9 cellular contexts compared by ENCODE assay signal in the genomic region with DNA sequence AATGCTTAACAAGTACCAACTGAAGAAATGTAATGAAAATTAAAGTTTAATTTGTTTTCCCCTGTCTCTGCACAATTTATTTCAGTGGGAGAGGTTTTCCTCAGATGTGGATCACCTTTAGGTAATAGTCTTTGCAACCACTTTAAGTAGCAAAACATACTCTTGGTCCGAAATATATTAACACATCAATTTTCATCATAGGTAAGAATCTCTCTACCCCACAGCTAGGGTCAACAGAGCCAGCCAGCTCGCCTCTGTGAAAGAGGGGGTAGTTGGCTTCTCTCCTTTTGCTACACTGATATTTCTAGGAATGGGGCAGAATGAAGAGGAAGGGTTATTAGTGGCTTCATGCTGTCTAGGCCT. TPM values are rescaled to one million over a fixed set of nuclear protein-coding genes. Genes with fewer than 3 reads are reported as not detected.
DNase-seq lines count a peak whose midpoint lies in the region; ATAC-seq, FAIRE-seq and TF ChIP-seq lines count a peak whose summit lies in the region.
"Had no signal": no experiment of that assay in that cellular context is flagged by ENCODE, and none has a peak within 500 bp of the region (broad histone marks: within the 10 kb centered on the region; RNA-seq: fewer than 3 reads in every experiment).

No MANE protein-coding gene starts in this region.

- no peak overlapping the region for H3K9ac ChIP-seq in endodermal cell (ENCODE audit: extremely low read depth, low read length, poor library complexity, severe bottlenecking)

- H3K79me2 ChIP-seq in PC-9 (ENCODE audit: low read depth) = peaks cover 23% of the 10 kb centered on the region; the same call in 1 of the 2 replicates

- no peaks in the 10 kb centered on the region for H4K20me1 ChIP-seq in PC-9 (ENCODE audit: insufficient read depth)

- H3K36me3 Mint-ChIP-seq in endodermal cell (ENCODE audit: low read depth) (peaks cover 29% of the 10 kb centered on the region), neural crest cell (ENCODE audit: low read depth) (peaks cover 2% of the 10 kb centered on the region)

- TSS peak; percentile 75 for BruUV-seq in PC-9 (replicated peaks; lab: Mats Ljungman, UMichigan)

- intact Hi-C loops in PC-9 (cut with micrococcal nuclease; ENCODE audit: unreplicated experiment) = no loop called here

- FAIRE-seq in A549 (lab: Jason Lieb, UNC) = no peak

- no peak overlapping the region for H3K4me3 Mint-ChIP-seq in endodermal cell
- no peak overlapping the region for H3K4me3 Mint-ChIP-seq in neural crest cell

- no peak for DNase-seq in A549 (ENCODE audit: low read depth in 1 of 2, low spot score in 1 of 2)
- no peak for DNase-seq in PC-9
- DNase-seq in endodermal cell = no peak
- DNase-seq in neural crest cell (ENCODE audit: low read depth, low spot score) = no peak
- no peak for DNase-seq in NCI-H128 (lab: John Stamatoyannopoulos, UW; ENCODE audit: unreplicated experiment)
- DNase-seq in SW480 (ENCODE audit: low spot score) = no peak
- DNase-seq in amygdala (lab: John Stamatoyannopoulos, UW) = no peak

- H3K9me3 Mint-ChIP-seq in endodermal cell (no peaks in the 10 kb centered on the region), neural crest cell (no peaks in the 10 kb centered on the region)

- ATAC-seq in A549 = peak in 1 of 2 experiments; percentile 46; a peak in 2 of 6 replicates
- ATAC-seq in HG03442 (IDR thresholded peaks at IDR 0.05; ENCODE audit: unreplicated experiment) = no peak

- no peak overlapping the region for H3K4me3 ChIP-seq in A549
- no peak overlapping the region; the same call in 1 of the 2 replicates for H3K4me3 ChIP-seq in PC-9
- no peak overlapping the region for H3K4me3 ChIP-seq in endodermal cell (ENCODE audit: low read length)
- H3K4me3 ChIP-seq: MG63 had no signal

- no peak overlapping the region for H2AFZ ChIP-seq in PC-9

- no peak for TF ChIP-seq RAD21 in A549 (conservative IDR thresholded peaks at IDR 0.05 in 1 of 2, IDR thresholded peaks at IDR 0.05 in 1 of 2)

- POLR2A ChIA-PET in A549 (lab: Yijun Ruan, JAX) = interaction anchor here (1.0 to 3.4 kb wide), 5 partner anchors 9 to 42 kb away, joined by 3 to 49 read pairs (median 8); partner anchors contain the start of genes ENSA and MCL1
- POLR2A ChIA-PET in PC-9 (lab: Charles Lee; ENCODE audit: unreplicated experiment) = interaction anchor here (1.1 kb wide), 1 partner anchor 25 kb away, joined by 6 read pairs; the partner anchor contains the start of gene MCL1

- H3K4me1 ChIP-seq in A549 (peaks cover 36% of the 10 kb centered on the region), PC-9 (replicated peaks; ENCODE audit: insufficient read depth) (peaks cover 30% of the 10 kb centered on the region), endodermal cell (ENCODE audit: control insufficient read depth, insufficient read depth, low read length) (peaks cover 7% of the 10 kb centered on the region)

- TF ChIP-seq POLR2A in A549 (IDR thresholded peaks at IDR 0.05; ENCODE audit: low read length) = no peak

- WGBS in A549 (ENCODE audit: missing lambda C conversion rate) = 34% methylated on average over 2 of the region's 2 CpGs
- WGBS in endodermal cell (ENCODE audit: insufficient coverage in 1 of 2, insufficient read length in 1 of 2), 2 experiments = 56% methylated on average over 2 of the region's 2 CpGs; no CpG with 5 or more reads in 1 of the 2 experiments

- no peaks in the 10 kb centered on the region for H3K9me3 ChIP-seq in A549
- H3K9me3 ChIP-seq in PC-9 (ENCODE audit: insufficient read depth, low read depth) = no peaks in the 10 kb centered on the region
- H3K9me3 ChIP-seq in endodermal cell (ENCODE audit: control insufficient read depth, low read length) = no peaks in the 10 kb centered on the region
- H3K9me3 ChIP-seq: MG63 had no signal

- H3K4me1 Mint-ChIP-seq in endodermal cell = peaks cover 8% of the 10 kb centered on the region
- H3K4me1 Mint-ChIP-seq in neural crest cell = peaks cover 14% of the 10 kb centered on the region

- CTCF ChIA-PET in A549 (lab: Yijun Ruan, JAX) = interaction anchor here (1.3 to 4.8 kb wide), 3 partner anchors 11 to 44 kb away, joined by 4 to 42 read pairs (median 7); no protein-coding TSS in a partner anchor
- CTCF ChIA-PET in PC-9 (lab: Charles Lee) = interaction anchor here (0.5 kb wide), 1 partner anchor 322 kb away, joined by 13 read pairs; the partner anchor contains the start of gene SETDB1

- TF ChIP-seq CTCF in A549 (IDR thresholded peaks at IDR 0.05) = no peak
- TF ChIP-seq CTCF in PC-9 (conservative IDR thresholded peaks at IDR 0.05) = no peak
- no peak for TF ChIP-seq CTCF in endodermal cell (conservative IDR thresholded peaks at IDR 0.05)
- no peak for TF ChIP-seq CTCF in neural crest cell (conservative IDR thresholded peaks at IDR 0.05)

- peaks cover 42% of the 10 kb centered on the region for H3F3A ChIP-seq in PC-9 (ENCODE audit: insufficient read depth, low read depth)

- H3K4me2 ChIP-seq in A549 (peak overlapping the region; percentile 65), PC-9 (peak overlapping the region; percentile 61)

- no peaks in the 10 kb centered on the region for H3K9me2 ChIP-seq in PC-9 (ENCODE audit: insufficient read depth)

- H3K27ac ChIP-seq in A549 = peak overlapping the region; percentile 89
- H3K27ac ChIP-seq in PC-9 = peak overlapping the region; percentile 88
- H3K27ac ChIP-seq in endodermal cell (ENCODE audit: low read depth, low read length) = peak overlapping the region; percentile 83

- H3K27me3 Mint-ChIP-seq in endodermal cell (ENCODE audit: insufficient read depth) (no peaks in the 10 kb centered on the region), neural crest cell (ENCODE audit: low read depth) (no peaks in the 10 kb centered on the region)

- TF ChIP-seq EP300 in A549 (IDR thresholded peaks at IDR 0.05) = no peak

- H3K27ac Mint-ChIP-seq in endodermal cell (peak overlapping the region; percentile 96), neural crest cell (ENCODE audit: unreplicated experiment) (peak overlapping the region; percentile 87)

- H3K27me3 ChIP-seq in PC-9 (ENCODE audit: insufficient read depth, low read depth) (no peaks in the 10 kb centered on the region), endodermal cell (ENCODE audit: control insufficient read depth, insufficient read depth, low read length, poor library complexity, severe bottlenecking) (no peaks in the 10 kb centered on the region)
- H3K27me3 ChIP-seq: MG63 had no signal

- H3K36me3 ChIP-seq in PC-9 (ENCODE audit: low read depth) (peaks cover 6% of the 10 kb centered on the region; the same call in 1 of the 2 replicates), endodermal cell (ENCODE audit: control insufficient read depth, insufficient read depth, low read length) (peaks cover 20% of the 10 kb centered on the region)

TF ChIP-seq in A549, 52 proteins besides CTCF, POLR2A, EP300 and RAD21:
- TF ChIP-seq, protein P1, sequence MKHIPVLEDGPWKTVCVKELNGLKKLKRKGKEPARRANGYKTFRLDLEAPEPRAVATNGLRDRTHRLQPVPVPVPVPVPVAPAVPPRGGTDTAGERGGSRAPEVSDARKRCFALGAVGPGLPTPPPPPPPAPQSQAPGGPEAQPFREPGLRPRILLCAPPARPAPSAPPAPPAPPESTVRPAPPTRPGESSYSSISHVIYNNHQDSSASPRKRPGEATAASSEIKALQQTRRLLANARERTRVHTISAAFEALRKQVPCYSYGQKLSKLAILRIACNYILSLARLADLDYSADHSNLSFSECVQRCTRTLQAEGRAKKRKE (CRISPR knock-in tag; IDR thresholded peaks at IDR 0.05; ENCODE audit: low read depth) = peak; percentile 16; the same call in 1 of the 2 replicates
- no peak for TF ChIP-seq MYC (IDR thresholded peaks at IDR 0.05; ENCODE audit: borderline replicate concordance, low read length)
- 0 out of 2 replicates have a peak, but pooled peaks have one; percentile 10 for TF ChIP-seq HOXA7 (CRISPR knock-in tag; IDR thresholded peaks at IDR 0.05)
- TF ChIP-seq FOSL2 (IDR thresholded peaks at IDR 0.05) = no peak
- TF ChIP-seq FOSL2 (CRISPR knock-in tag; IDR thresholded peaks at IDR 0.05) = no peak
- no peak for TF ChIP-seq HOXB13 (CRISPR knock-in tag; IDR thresholded peaks at IDR 0.05; ENCODE audit: low read depth)

RNA-seq across cellular contexts. Expression of gene MCL1, which starts 24.8 kb away (rescaled TPM):
- polyA plus RNA-seq in A549 (2011; rRNA removed) = 145 and 202 TPM in 2 replicates
- 54.2 and 63.4 TPM in 2 replicates for polyA plus RNA-seq in A549 (2012; cell fraction: cytosol; rRNA removed)
- 178 and 186 TPM in 2 replicates for polyA plus RNA-seq in A549 (2012; cell fraction: nucleus; rRNA removed)
- polyA plus RNA-seq in A549 (2017; fragmentation: RNase III; extraction: RNeasy Plus Mini Kit Qiagen cat#74134 plus additional on column Dnase treatment) = 77.5 to 80.0 TPM (median 78.6 TPM) in 3 replicates
- polyA minus RNA-seq in A549 (2011; rRNA and poly(A)+ RNA removed) = 144 and 151 TPM in 2 replicates
- 145 and 178 TPM in 2 replicates for total RNA-seq in PC-9 (2021)
- 100 to 1,000 TPM; 133 to 173 TPM for total RNA-seq in endodermal cell
- polyA plus RNA-seq in endodermal cell (2013, experiment 1 of 2) = 132 TPM
- 134 TPM for polyA plus RNA-seq in endodermal cell (2013, experiment 2 of 2)
- 179 and 186 TPM in 2 replicates for total RNA-seq in neural crest cell

RNA-seq across cellular contexts. Expression of gene ENSA, which starts 25.2 kb away (rescaled TPM):
- polyA plus RNA-seq in A549 (2011; rRNA removed) (61.2 and 67.9 TPM in 2 replicates), A549 (2017; fragmentation: RNase III; extraction: RNeasy Plus Mini Kit Qiagen cat#74134 plus additional on column Dnase treatment) (117 to 128 TPM (median 121 TPM) in 3 replicates)
- 44.7 and 49.2 TPM in 2 replicates for polyA plus RNA-seq in A549 (2012; cell fraction: cytosol; rRNA removed)
- polyA plus RNA-seq in A549 (2012; cell fraction: nucleus; rRNA removed) = 19.4 and 22.9 TPM in 2 replicates
- 23.9 and 24.4 TPM in 2 replicates for polyA minus RNA-seq in A549 (2011; rRNA and poly(A)+ RNA removed)
- total RNA-seq in PC-9 (2021) (229 and 263 TPM in 2 replicates), endodermal cell (100 to 1,000 TPM; 266 to 364 TPM), neural crest cell (177 TPM in 2 replicates)
- 140 TPM for polyA plus RNA-seq in endodermal cell (2013, experiment 1 of 2)
- 146 TPM for polyA plus RNA-seq in endodermal cell (2013, experiment 2 of 2)

RNA-seq across cellular contexts. Expression of gene ADAMTSL4, which starts 55.0 kb away (rescaled TPM):
- polyA plus RNA-seq in A549 (2011; rRNA removed) = 1.3 and 1.8 TPM in 2 replicates
- polyA plus RNA-seq in A549 (2012; cell fraction: cytosol; rRNA removed) = 3.1 and 3.6 TPM in 2 replicates
- polyA plus RNA-seq in A549 (2012; cell fraction: nucleus; rRNA removed) = 15.6 and 15.8 TPM in 2 replicates
- polyA plus RNA-seq in A549 (2017; fragmentation: RNase III; extraction: RNeasy Plus Mini Kit Qiagen cat#74134 plus additional on column Dnase treatment) = 1.3 to 2.0 TPM (median 1.5 TPM) in 3 replicates
- polyA minus RNA-seq in A549 (2011; rRNA and poly(A)+ RNA removed) = 0.54 and 1.2 TPM in 2 replicates
- total RNA-seq in PC-9 (2021) = 67.9 and 76.7 TPM in 2 replicates
- 1 to 10 TPM; 3.7 to 3.9 TPM for total RNA-seq in endodermal cell
- polyA plus RNA-seq in endodermal cell (2013, experiment 1 of 2) = 2.9 TPM
- polyA plus RNA-seq in endodermal cell (2013, experiment 2 of 2) = 1.5 TPM
- 0.32 and 0.44 TPM in 2 replicates for total RNA-seq in neural crest cell

Comparison
In these comparisons a context has a peak if more than half of its experiments do, and no peak if none do; other contexts are left out.
1. RNA of gene ADAMTSL4, which starts 55.0 kb away (total RNA-seq): 67.9 to 76.7 TPM in PC-9; 3.7 to 3.9 TPM in endodermal cell and 0.32 to 0.44 TPM in neural crest cell; every median in the first group is over 10 times any median in the second.
2. Peak in every context shown above with its lines, with median percentiles within 50 percentile points of each other: H3K27ac ChIP-seq.